8 cellular contexts compared by ENCODE assay signal in genomic region chr11:68271781-68272608, GRCh38. TPM values are rescaled to one million over a fixed set of nuclear protein-coding genes. Genes with fewer than 3 reads are reported as not detected.
DNase-seq lines count a peak whose midpoint lies in the region; ATAC-seq, FAIRE-seq and TF ChIP-seq lines count a peak whose summit lies in the region.

Gene C11orf24, minus strand, starts transcription at chr11:68271973. Its CDS starts 8,206 bp downstream, at chr11:68263767.

- no peaks in the 10 kb centered on the region for H3K27me3 ChIP-seq in H1 (replicated peaks in 1 of 4; ENCODE audit: control insufficient read depth in 3 of 4, extremely low read depth in 1 of 4, insufficient read depth in 3 of 4, low read length in 3 of 4)
- no peaks in the 10 kb centered on the region for H3K27me3 ChIP-seq in mesendoderm (ENCODE audit: insufficient read depth, low read length, poor library complexity)

- H3K4me1 ChIP-seq in H1 (replicated peaks in 1 of 4; ENCODE audit: control insufficient read depth in 3 of 4, insufficient read depth in 4 of 4, low read length in 3 of 4) (peaks cover 0 to 5% (median 1%) of the 10 kb centered on the region in 4 experiments; a peak in 4 of 7 replicates), mesendoderm (ENCODE audit: control insufficient read depth, low read depth, low read length) (peaks cover 3% of the 10 kb centered on the region)

- peak; percentile 73 for ATAC-seq in GM21381 (IDR thresholded peaks at IDR 0.05; ENCODE audit: unreplicated experiment)

- H3K9ac ChIP-seq in H1 (replicated peaks in 1 of 4; ENCODE audit: extremely low read depth in 1 of 4, low read depth in 3 of 4, low read length in 3 of 4) (peak within 1 kb of the TSS; percentile 79 to 89 (median 86)), mesendoderm (ENCODE audit: low read length) (peak within 1 kb of the TSS; percentile 98)

- peak within 1 kb of the TSS; percentile 99 for H4K5ac ChIP-seq in H1 (ENCODE audit: insufficient read length, low read depth, low read length)
- H4K5ac ChIP-seq in mesendoderm (ENCODE audit: low read length), result no peak within 1 kb of the TSS

- FAIRE-seq in H1 (lab: Jason Lieb, UNC), result no peak

- DNase-seq in COLO829 (ENCODE audit: low spot score), result peak; percentile 96
- DNase-seq in HUDEP-2 (lab: John Stamatoyannopoulos, UW; ENCODE audit: unreplicated experiment in 76 of 76), result peak; percentile 38 to 94 (median 90)
- DNase-seq in NOMO-1 treated with dmso at 0.1 percent for 144 hours (lab: John Stamatoyannopoulos, UW; ENCODE audit: unreplicated experiment), result peak; percentile 97
- peak; percentile 77 to 92 (median 86) for DNase-seq in activated CD8-positive, alpha-beta memory T cell treated with anti-CD3 and anti-CD28 coated beads for 48 hours (ENCODE audit: low read depth in 2 of 3, low spot score in 2 of 3)
- peak; percentile 77 to 95 for DNase-seq in H1 (ENCODE audit: low read depth in 1 of 2, low spot score in 2 of 2)
- peak; percentile 96 for DNase-seq in mesendoderm
- DNase-seq in stimulated activated CD8-positive, alpha-beta memory T cell treated with anti-CD3 and anti-CD28 coated beads, Interleukin-12 subunit alpha, Interleukin-12 subunit beta, amount 100 ng/mL, for 4 hours (ENCODE audit: low read depth), result peak; percentile 92

- peak in 1 of 2 experiments; percentile 58; a peak in 1 of 3 replicates for TF ChIP-seq EP300 in H1 (IDR thresholded peaks at IDR 0.05; ENCODE audit: borderline replicate concordance in 1 of 2, low read depth in 2 of 2, low read length in 2 of 2)

- peak within 1 kb of the TSS; percentile 85 to 99 (median 96) for H3K4me3 ChIP-seq in H1 (ENCODE audit: extremely low read depth in 1 of 4, insufficient read depth in 2 of 4, low read depth in 3 of 4, low read length in 4 of 4)
- H3K4me3 ChIP-seq in mesendoderm (ENCODE audit: low read length), result peak within 1 kb of the TSS; percentile 83

- H4K91ac ChIP-seq in H1 (replicated peaks; ENCODE audit: insufficient read length, low read length), result peak within 1 kb of the TSS; percentile 95

- peaks cover 0 to 21% of the 10 kb centered on the region in 2 experiments; a peak in 3 of 4 replicates for H3K79me2 ChIP-seq in H1 (ENCODE audit: control insufficient read depth in 1 of 2, insufficient read depth in 2 of 2, low read length in 2 of 2)
- peaks cover 7% of the 10 kb centered on the region for H3K79me2 ChIP-seq in mesendoderm (ENCODE audit: control insufficient read depth, insufficient read depth, low read length)

- H2BK5ac ChIP-seq in H1 (ENCODE audit: low read depth, low read length) (peak within 1 kb of the TSS; percentile 92), mesendoderm (ENCODE audit: low read length) (peak within 1 kb of the TSS; percentile 89)

- H2BK12ac ChIP-seq in H1 (ENCODE audit: low read depth, low read length), result no peak within 1 kb of the TSS; the same call in 1 of the 2 replicates

- no peak within 1 kb of the TSS for H2BK20ac ChIP-seq in H1 (ENCODE audit: low read length)

- TF ChIP-seq RAD21 in H1 (IDR thresholded peaks at IDR 0.05 in 1 of 2, conservative IDR thresholded peaks at IDR 0.05 in 1 of 2; ENCODE audit: low read depth in 2 of 2, low read length in 2 of 2), result no peak

- H3K23me2 ChIP-seq in H1 (ENCODE audit: low read depth, low read length), result peaks cover 4% of the 10 kb centered on the region; the same call in 1 of the 2 replicates

- WGBS in H1 (ENCODE audit: extremely low coverage in 1 of 2, insufficient coverage in 1 of 2, insufficient read length in 1 of 2, insufficient replicate concordance in 2 of 2, low coverage in 1 of 2, low lambda C conversion rate in 2 of 2, missing lambda C conversion rate in 1 of 2), 2 experiments, result 1% methylated on average over 27 of the region's 71 CpGs; no CpG with 5 or more reads in 1 of the 2 experiments
- WGBS in mesendoderm (ENCODE audit: extremely low coverage, insufficient coverage, low lambda C conversion rate), result no CpG with 5 or more reads among the region's 71 CpGs

- H2AFZ ChIP-seq in H1 (ENCODE audit: low read length), result peak within 1 kb of the TSS; percentile 47; the same call in 1 of the 2 replicates

- peak within 1 kb of the TSS; percentile 86 for H3K27ac ChIP-seq in H1 (ENCODE audit: low read depth, low read length)
- H3K27ac ChIP-seq in mesendoderm (ENCODE audit: low read depth, low read length), result peak within 1 kb of the TSS; percentile 76

- H3K9me3 ChIP-seq in H1 (ENCODE audit: insufficient read depth in 2 of 2, low read depth in 1 of 2, low read length in 1 of 2), result no peaks in the 10 kb centered on the region

- H2BK120ac ChIP-seq in H1 (replicated peaks; ENCODE audit: low read depth, low read length) (no peak within 1 kb of the TSS), mesendoderm (ENCODE audit: low read depth, low read length) (no peak within 1 kb of the TSS)

- H2AK5ac ChIP-seq in H1 (ENCODE audit: low read depth, low read length) (0 out of 2 replicates have a peak within 1 kb of the TSS, but pooled peaks have one; percentile 43), mesendoderm (ENCODE audit: low read length) (no peak within 1 kb of the TSS)

- H3K79me1 ChIP-seq in H1 (ENCODE audit: low read depth, low read length) (peaks cover 12% of the 10 kb centered on the region), mesendoderm (ENCODE audit: low read length) (peaks cover 11% of the 10 kb centered on the region)

- POLR2A ChIA-PET in H1 (lab: Charles Lee; ENCODE audit: partially characterized antibody), result interaction anchor here (0.7 to 3.4 kb wide), 20 partner anchors 8 to 585 kb away, joined by 3 to 22 read pairs (median 4); partner anchors contain the start of gene PPP6R3

- peaks cover 0 to 4% of the 10 kb centered on the region in 2 experiments for H4K20me1 ChIP-seq in H1 (replicated peaks in 1 of 2; ENCODE audit: control insufficient read depth in 1 of 2, insufficient read depth in 2 of 2, low read length in 2 of 2)

- H3K4ac ChIP-seq in H1 (replicated peaks; ENCODE audit: insufficient read length, low read depth, low read length), result peak within 1 kb of the TSS; percentile 2
- H3K4ac ChIP-seq in mesendoderm (ENCODE audit: low read depth, low read length), result peak within 1 kb of the TSS; percentile 7

- H3K23ac ChIP-seq in H1 (ENCODE audit: insufficient read length), result no peak within 1 kb of the TSS
- H3K23ac ChIP-seq in mesendoderm (ENCODE audit: low read length), result no peak within 1 kb of the TSS

- H3K4me2 ChIP-seq in H1 (ENCODE audit: insufficient read depth in 1 of 2, low read depth in 2 of 2, low read length in 2 of 2) (peak within 1 kb of the TSS; percentile 40 to 94), mesendoderm (ENCODE audit: low read length) (peak within 1 kb of the TSS; percentile 63)

- TF ChIP-seq CTCF in H1 (IDR thresholded peaks at IDR 0.05; ENCODE audit: control extremely low read depth in 1 of 3, insufficient read depth in 1 of 3, low read depth in 1 of 3, low read length in 3 of 3), result peak in 1 of 3 experiments; percentile 10; a peak in 1 of 4 replicates

- H4K8ac ChIP-seq in H1 (ENCODE audit: extremely low read depth, insufficient read depth, low read length) (peak within 1 kb of the TSS; percentile 97), mesendoderm (ENCODE audit: low read depth, low read length) (peak within 1 kb of the TSS; percentile 78)

- H3K18ac ChIP-seq in H1 (ENCODE audit: extremely low read depth, low read length) (peak within 1 kb of the TSS; percentile 91), mesendoderm (ENCODE audit: low read length) (peak within 1 kb of the TSS; percentile 88)

- CTCF ChIA-PET in H1 (lab: Charles Lee; ENCODE audit: partially characterized antibody), result interaction anchor here (0.6 to 5.6 kb wide), 6 partner anchors 14 to 1909 kb away, joined by 3 to 49 read pairs (median 5); no protein-coding TSS in a partner anchor

- H3K56ac ChIP-seq in H1 (replicated peaks; ENCODE audit: insufficient read length, low read depth, low read length) (peak within 1 kb of the TSS; percentile 74), mesendoderm (ENCODE audit: low read length) (peak within 1 kb of the TSS; percentile 98)

- H3K36me3 ChIP-seq in H1 (ENCODE audit: control insufficient read depth in 2 of 4, insufficient read depth in 4 of 4, low read length in 3 of 4) (peaks cover 3 to 10% (median 7%) of the 10 kb centered on the region in 4 experiments; a peak in 7 of 8 replicates), mesendoderm (ENCODE audit: control insufficient read depth, insufficient read depth, low read length) (peaks cover 4% of the 10 kb centered on the region)

- H2BK15ac ChIP-seq in H1 (ENCODE audit: low read length) (peak within 1 kb of the TSS; percentile 76; the same call in 1 of the 2 replicates), mesendoderm (replicated peaks; ENCODE audit: low read depth) (no peak within 1 kb of the TSS)

- H3K14ac ChIP-seq in H1 (ENCODE audit: insufficient read length), result no peak within 1 kb of the TSS

- TF ChIP-seq POLR2A in H1 (IDR thresholded peaks at IDR 0.05; ENCODE audit: control extremely low read depth in 1 of 2, low read depth in 2 of 2, low read length in 2 of 2), result peak; percentile 80 to 85

TF ChIP-seq in H1, 55 proteins besides CTCF, POLR2A, EP300 and RAD21 (continues in another document):
- TF ChIP-seq RBBP5 (IDR thresholded peaks at IDR 0.05; ENCODE audit: borderline replicate concordance, low read depth, low read length) (peak; percentile 92), SP2 (IDR thresholded peaks at IDR 0.05; ENCODE audit: low read length) (no peak), TAF1 (IDR thresholded peaks at IDR 0.05; ENCODE audit: low read depth, low read length) (peak; percentile 97), EGR1 (IDR thresholded peaks at IDR 0.05; ENCODE audit: borderline replicate concordance, low read depth, low read length) (peak; percentile 39; the same call in 1 of the 2 replicates), PHF8 (conservative IDR thresholded peaks at IDR 0.05; ENCODE audit: low read depth, low read length) (peak; percentile 77), SRF (IDR thresholded peaks at IDR 0.05; ENCODE audit: low read depth, low read length) (no peak), ASH2L (IDR thresholded peaks at IDR 0.05; ENCODE audit: low read length) (peak; percentile 54), BCL11A (IDR thresholded peaks at IDR 0.05; ENCODE audit: low read depth in 2 of 2, low read length in 2 of 2) (no peak), YY1 (IDR thresholded peaks at IDR 0.05; ENCODE audit: low read depth, low read length) (peak; percentile 28; the same call in 1 of the 2 replicates), NRF1 (IDR thresholded peaks at IDR 0.05; ENCODE audit: low read depth, low read length) (no peak)

RNA-seq across cellular contexts. Expression of gene C11orf24, which starts in this region (rescaled TPM):
- total RNA-seq in H1 (2021; fragmentation: NEBNext Ultra II Directional; extraction: Animal tissue kit (Norgen Biotek cat#: 25700)), result 45.3 and 45.4 TPM in 2 replicates
- polyA plus RNA-seq in H1 (2011; rRNA removed), result 51.7 and 63.5 TPM in 2 replicates
- polyA plus RNA-seq in H1 (2011; cell fraction: cytosol; rRNA removed), result 41.2 TPM
- 46.1 TPM for polyA plus RNA-seq in H1 (2011; cell fraction: nucleus; rRNA removed)
- 31.5 to 47.3 TPM (median 39.6 TPM) in 4 replicates for polyA plus RNA-seq in H1 (2012, experiment 1 of 2)
- polyA plus RNA-seq in H1 (2012, experiment 2 of 2), result 35.9 TPM
- 70.2 TPM for polyA plus RNA-seq in H1 (2013, experiment 1 of 2)
- polyA plus RNA-seq in H1 (2013, experiment 2 of 2), result 79.0 TPM
- 18.7 and 23.8 TPM in 2 replicates for polyA minus RNA-seq in H1 (2011; rRNA and poly(A)+ RNA removed)
- polyA minus RNA-seq in H1 (2011; cell fraction: cytosol; rRNA and poly(A)+ RNA removed), result 33.8 TPM
- polyA minus RNA-seq in H1 (2011; cell fraction: nucleus; rRNA and poly(A)+ RNA removed), result 28.2 TPM
- 60.1 TPM for polyA plus RNA-seq in mesendoderm (2013, experiment 1 of 2)
- 61.6 TPM for polyA plus RNA-seq in mesendoderm (2013, experiment 2 of 2)

Comparison
In these comparisons a context has a peak if more than half of its experiments do, and no peak if none do; other contexts are left out.
1. Peak in every context shown above with its lines: DNase-seq, ATAC-seq, H3K4me3 ChIP-seq and H3K27ac ChIP-seq.